8 cellular contexts compared by ENCODE assay signal in genomic region chr2:73113634-73113958, GRCh38. TPM values are rescaled to one million over a fixed set of nuclear protein-coding genes. Genes with fewer than 3 reads are reported as not detected.
A peak's percentile ranks its signal among the peaks of the same experiment; 100 is the strongest.
DNase-seq lines count a peak whose midpoint lies in the region; ATAC-seq and TF ChIP-seq lines count a peak whose summit lies in the region.

No MANE protein-coding gene starts in this region.

- H3K27me3 Mint-ChIP-seq in activated CD4-positive, alpha-beta memory T cell treated with anti-CD3 and anti-CD28 coated beads for 36 hours, result no peaks in the 10 kb centered on the region

- H3K4me1 ChIP-seq in iPS-15b (ENCODE audit: control insufficient read depth, insufficient read depth, low read length), result peaks cover 7% of the 10 kb centered on the region

- POLR2A ChIA-PET in activated CD4-positive, alpha-beta memory T cell treated with anti-CD3 and anti-CD28 coated beads for 36 hours (lab: Charles Lee), result interaction anchor here (0.6 to 0.9 kb wide), 2 partner anchors 14 to 42 kb away, joined by 3 to 4 read pairs; partner anchors contain the start of gene SFXN5

- H3K27me3 ChIP-seq in iPS-15b (ENCODE audit: control insufficient read depth, insufficient read depth, low read length), result peaks cover 8% of the 10 kb centered on the region

- H3K36me3 ChIP-seq in iPS-15b (ENCODE audit: control insufficient read depth, insufficient read depth, low read length), result no peaks in the 10 kb centered on the region

- no peaks in the 10 kb centered on the region for H3K9me3 ChIP-seq in iPS-15b (ENCODE audit: control insufficient read depth, insufficient read depth, low read length)

- peak overlapping the region; percentile 65 for H3K9ac ChIP-seq in iPS-15b (ENCODE audit: low read depth, low read length)

- H3K36me3 Mint-ChIP-seq in activated CD4-positive, alpha-beta memory T cell treated with anti-CD3 and anti-CD28 coated beads for 36 hours, result no peaks in the 10 kb centered on the region

- no peak for TF ChIP-seq CTCF in HFF-Myc (IDR thresholded peaks at IDR 0.05; ENCODE audit: low read depth, low read length, missing control alignments)

- no peaks in the 10 kb centered on the region for H3K9me3 Mint-ChIP-seq in activated CD4-positive, alpha-beta memory T cell treated with anti-CD3 and anti-CD28 coated beads for 36 hours

- peak overlapping the region; percentile 67 for H3K4me3 ChIP-seq in HFF-Myc (replicated peaks; ENCODE audit: low read depth, low read length)
- H3K4me3 ChIP-seq in iPS-15b (ENCODE audit: low read depth, low read length), result peak overlapping the region; percentile 74
- peak overlapping the region; percentile 63 to 87 (median 70) for H3K4me3 ChIP-seq in skin epidermis

- H3K4me1 Mint-ChIP-seq in activated CD4-positive, alpha-beta memory T cell treated with anti-CD3 and anti-CD28 coated beads for 36 hours (ENCODE audit: low read depth), result peaks cover 16% of the 10 kb centered on the region

- intact Hi-C loops in activated CD4-positive, alpha-beta memory T cell treated with anti-CD3 and anti-CD28 coated beads for 36 hours (cut with micrococcal nuclease), result loop anchor here (1.0 to 2.0 kb wide), 3 partner anchors 42 to 99 kb away; partner anchors contain the start of gene SFXN5

- H3K27ac Mint-ChIP-seq in activated CD4-positive, alpha-beta memory T cell treated with anti-CD3 and anti-CD28 coated beads for 36 hours, result no peak overlapping the region

- CTCF ChIA-PET in activated CD4-positive, alpha-beta memory T cell treated with anti-CD3 and anti-CD28 coated beads for 36 hours (lab: Charles Lee), result interaction anchor here (3.8 kb wide), 1 partner anchor 64 kb away, joined by 21 read pairs; no protein-coding TSS in a partner anchor

- DNase-seq in HFF-Myc (ENCODE audit: extremely low read depth, low read depth) (no peak), NCI-H1694 (lab: John Stamatoyannopoulos, UW) (no peak), EL (no peak)
- no peak for DNase-seq in activated CD4-positive, alpha-beta memory T cell treated with anti-CD3 and anti-CD28 coated beads for 36 hours
- no peak for DNase-seq in activated CD8-positive, alpha-beta memory T cell treated with anti-CD3 and anti-CD28 coated beads for 24 hours

- peak overlapping the region; percentile 62 for H3K4me3 Mint-ChIP-seq in activated CD4-positive, alpha-beta memory T cell treated with anti-CD3 and anti-CD28 coated beads for 36 hours

- peak overlapping the region in 20 of 21 experiments; percentile 48 to 92 (median 80) for H3K27ac ChIP-seq in skin epidermis

- ATAC-seq in HG02938 (IDR thresholded peaks at IDR 0.05; ENCODE audit: unreplicated experiment), result no peak

RNA-seq across cellular contexts. Expression of gene RAB11FIP5, which starts 0.8 kb away (rescaled TPM):
- 10 to 100 TPM; 11.1 to 11.2 TPM for total RNA-seq in activated CD4-positive, alpha-beta memory T cell treated with anti-CD3 and anti-CD28 coated beads for 36 hours

RNA-seq across cellular contexts. Expression of gene SFXN5, which starts 42.1 kb away (rescaled TPM):
- total RNA-seq in activated CD4-positive, alpha-beta memory T cell treated with anti-CD3 and anti-CD28 coated beads for 36 hours, result 1 to 10 TPM; 4.5 to 7.6 TPM
